In genomic region chr6:66558189-66558588, GRCh38 we compare ENCODE assay signal across 15 cellular contexts.
DNase-seq lines count a peak whose midpoint lies in the region; ATAC-seq, FAIRE-seq and TF ChIP-seq lines count a peak whose summit lies in the region.
"Had no signal": no experiment of that assay in that cellular context is flagged by ENCODE, and none has a peak within 500 bp of the region (broad histone marks: within the 10 kb centered on the region; RNA-seq: fewer than 3 reads in every experiment).

No MANE protein-coding gene starts in this region.

- no peaks in the 10 kb centered on the region for H3K36me3 ChIP-seq in Loucy (ENCODE audit: insufficient read depth, low read length)
- H3K36me3 ChIP-seq in lower lobe of right lung: no peaks in the 10 kb centered on the region
- H3K36me3 ChIP-seq: heart left ventricle, suprapubic skin had no signal

- H3K9me3 ChIP-seq in Loucy (ENCODE audit: insufficient read depth, low read depth, low read length): no peaks in the 10 kb centered on the region
- peaks cover 8% of the 10 kb centered on the region for H3K9me3 ChIP-seq in lower lobe of right lung

- intact Hi-C loops in lower lobe of right lung (cut with DNase I): no loop called here

- DNase-seq in AML-193 (lab: John Stamatoyannopoulos, UW): peak; percentile 33 to 48
- peak; percentile 4 for DNase-seq in choroid plexus epithelial cell (ENCODE audit: low read depth)
- DNase-seq in RCC 7860 (ENCODE audit: low spot score): no peak
- no peak for DNase-seq in lower lobe of right lung
- DNase-seq in G401 (ENCODE audit: low spot score): no peak
- no peak for DNase-seq in UCSD-AML1 (lab: John Stamatoyannopoulos, UW; ENCODE audit: unreplicated experiment)
- DNase-seq: CD8-positive, alpha-beta memory T cell; effector memory CD4-positive, alpha-beta T cell; heart left ventricle; mammary epithelial cell; NCI-H524 had no signal

- ATAC-seq in GM18868 (IDR thresholded peaks at IDR 0.05; ENCODE audit: unreplicated experiment): peak; percentile 85
- ATAC-seq in lower lobe of right lung: no peak
- ATAC-seq: heart left ventricle had no signal

- H3K27ac ChIP-seq in lower lobe of right lung: no peak overlapping the region
- H3K27ac ChIP-seq: heart left ventricle, suprapubic skin had no signal

- H3K4me2 ChIP-seq in Loucy (ENCODE audit: low read depth, low read length, poor library complexity, severe bottlenecking): no peak overlapping the region

- no peaks in the 10 kb centered on the region for H3K79me2 ChIP-seq in Loucy (ENCODE audit: insufficient read depth, low read length)

- H3K27me3 ChIP-seq in Loucy (ENCODE audit: insufficient read depth, low read length, poor library complexity, severe bottlenecking) (no peaks in the 10 kb centered on the region), lower lobe of right lung (ENCODE audit: low read depth) (no peaks in the 10 kb centered on the region)
- H3K27me3 ChIP-seq: heart left ventricle, suprapubic skin had no signal

- no peaks in the 10 kb centered on the region for H4K20me1 ChIP-seq in Loucy (ENCODE audit: insufficient read depth, low read length, poor library complexity, severe bottlenecking)

- in situ Hi-C loops in G401 (cut with HindIII; ENCODE audit: low sequenced_read_pairs): no loop called here

- FAIRE-seq in RCC 7860 (lab: Jason Lieb, UNC): no peak
- FAIRE-seq: GM12892 had no signal

- H3K4me3 ChIP-seq in Loucy (ENCODE audit: low read length, poor library complexity, severe bottlenecking): no peak overlapping the region
- no peak overlapping the region for H3K4me3 ChIP-seq in choroid plexus epithelial cell (ENCODE audit: low read depth, low read length)
- H3K4me3 ChIP-seq in lower lobe of right lung: no peak overlapping the region
- H3K4me3 ChIP-seq: heart left ventricle, suprapubic skin had no signal

- H3K4me1 ChIP-seq in Loucy (ENCODE audit: insufficient read depth, low read length, poor library complexity, severe bottlenecking) (no peaks in the 10 kb centered on the region), lower lobe of right lung (no peaks in the 10 kb centered on the region)
- H3K4me1 ChIP-seq: heart left ventricle, suprapubic skin had no signal

- H3F3A ChIP-seq in Loucy (ENCODE audit: low read depth): no peaks in the 10 kb centered on the region

- H3K9ac ChIP-seq in Loucy (ENCODE audit: low read depth, low read length, poor library complexity, severe bottlenecking): no peak overlapping the region

- H2AFZ ChIP-seq in Loucy (ENCODE audit: low read length): no peak overlapping the region

- TF ChIP-seq CTCF in Loucy (conservative IDR thresholded peaks at IDR 0.05; ENCODE audit: low read length): peak; percentile 53
- peak; percentile 20 for TF ChIP-seq CTCF in choroid plexus epithelial cell (conservative IDR thresholded peaks at IDR 0.05; ENCODE audit: low read depth, low read length)
- no peak for TF ChIP-seq CTCF in lower lobe of right lung (IDR thresholded peaks at IDR 0.05)

- H3K9me2 ChIP-seq in Loucy (replicated peaks; ENCODE audit: low read depth, low read length): no peaks in the 10 kb centered on the region

Comparison
In these comparisons a context has a peak if more than half of its experiments do, and no peak if none do; other contexts are left out.
1. DNase-seq: peak in AML-193 (2 of 2) and choroid plexus epithelial cell (single experiment); none in RCC 7860 (single experiment), lower lobe of right lung (single experiment), G401 (single experiment) and UCSD-AML1 (single experiment).